16 cellular contexts compared by ENCODE assay signal in genomic region chr10:6133331-6134098, GRCh38. TPM values are rescaled to one million over a fixed set of nuclear protein-coding genes. Genes with fewer than 3 reads are reported as not detected.
DNase-seq lines count a peak whose midpoint lies in the region; ATAC-seq, FAIRE-seq and TF ChIP-seq lines count a peak whose summit lies in the region.
"Had no signal": no experiment of that assay in that cellular context is flagged by ENCODE, and none has a peak within 500 bp of the region (broad histone marks: within the 10 kb centered on the region; RNA-seq: fewer than 3 reads in every experiment).

No MANE protein-coding gene starts in this region.

- peak overlapping the region; percentile 95 for H3K27ac Mint-ChIP-seq in T-helper 17 cell

- ATAC-seq in T-helper 17 cell = no peak
- ATAC-seq in Right ventricle myocardium inferior = no peak
- ATAC-seq: HCT116 had no signal

- H3K27me3 ChIP-seq in H7 (ENCODE audit: control insufficient read depth, insufficient read depth, low read length) = no peaks in the 10 kb centered on the region; the same call in 1 of the 2 replicates
- peaks cover 0 to 22% (median 0%) of the 10 kb centered on the region in 7 donors for H3K27me3 ChIP-seq in spleen (replicated peaks in 1 of 7)

- intact Hi-C loops in kidney (cut with DNase I) = no loop called here
- intact Hi-C loops in spleen (cut with DNase I; ENCODE audit: low total_unique reads) = no loop called here
- intact Hi-C loops in Right ventricle myocardium inferior (cut with DNase I) = no loop called here

- DNase-seq in H7 (peak; percentile 82), T-helper 17 cell (no peak), kidney (peak; percentile 56), spleen (peak; percentile 70), GM03348 (ENCODE audit: low spot score) (no peak), Right ventricle myocardium inferior (ENCODE audit: missing footprints) (no peak)
- no peak for DNase-seq in stimulated activated CD8-positive, alpha-beta memory T cell treated with anti-CD3 and anti-CD28 coated beads, Interleukin-4, amount 100 ng/mL, for 48 hours
- DNase-seq: CD8-positive, alpha-beta memory T cell; MM.1S; NCI-H1092; NCI-H1436 treated with DMSO at 0.1 percent for 48 hours; NCI-H510A; NCI-H774; RPMI8226; SIG-M5 had no signal

- FAIRE-seq in kidney (lab: Jason Lieb, UNC) = no peak

- H3K4me3 ChIP-seq in H7 (ENCODE audit: insufficient read depth, low read depth, low read length) (no peak overlapping the region), kidney (ENCODE audit: low read length in 2 of 2) (no peak overlapping the region), spleen (no peak overlapping the region)

- no peak overlapping the region for H3K4me3 Mint-ChIP-seq in T-helper 17 cell
- H3K4me3 Mint-ChIP-seq: CD8-positive, alpha-beta memory T cell had no signal

- no peaks in the 10 kb centered on the region for H3K9me3 ChIP-seq in T-helper 17 cell (ENCODE audit: control insufficient read depth, low read length, poor library complexity, severe bottlenecking)
- no peaks in the 10 kb centered on the region for H3K9me3 ChIP-seq in kidney (ENCODE audit: control insufficient read depth in 1 of 2, low read length in 2 of 2)
- H3K9me3 ChIP-seq in spleen = no peaks in the 10 kb centered on the region

- 84 to 94% (median 90%) methylated on average over 22 of the region's 22 CpGs for WGBS in spleen, 5 donors

- H3K27me3 Mint-ChIP-seq in T-helper 17 cell = no peaks in the 10 kb centered on the region

- no peaks in the 10 kb centered on the region for H3K36me3 Mint-ChIP-seq in T-helper 17 cell (ENCODE audit: low read depth)

- H3K9ac ChIP-seq in kidney (ENCODE audit: low read length in 2 of 2) = no peak overlapping the region

- H3K4me1 Mint-ChIP-seq in T-helper 17 cell = peaks cover 46% of the 10 kb centered on the region

- TF ChIP-seq CTCF in kidney (IDR thresholded peaks at IDR 0.05; ENCODE audit: borderline replicate concordance, extremely low read depth, insufficient read depth) (no peak), spleen (IDR thresholded peaks at IDR 0.05 in 8 of 11, conservative IDR thresholded peaks at IDR 0.05 in 3 of 11) (no peak)

- H3K4me1 ChIP-seq in kidney (ENCODE audit: control insufficient read depth in 1 of 2, insufficient read depth in 1 of 2, low read depth in 1 of 2, low read length in 2 of 2) (no peaks in the 10 kb centered on the region), spleen (peaks cover 5 to 29% (median 13%) of the 10 kb centered on the region in 6 donors)

- no peak for TF ChIP-seq POLR2A in spleen (IDR thresholded peaks at IDR 0.05)

- no peaks in the 10 kb centered on the region for H3K36me3 ChIP-seq in H7 (replicated peaks; ENCODE audit: control insufficient read depth, insufficient read depth, low read length)
- H3K36me3 ChIP-seq in kidney (ENCODE audit: control insufficient read depth in 1 of 2, insufficient read depth in 2 of 2, low read length in 2 of 2) = no peaks in the 10 kb centered on the region
- H3K36me3 ChIP-seq in spleen = no peaks in the 10 kb centered on the region

- H3K27ac ChIP-seq in kidney (ENCODE audit: low read depth in 2 of 2, low read length in 2 of 2) (no peak overlapping the region), spleen (no peak overlapping the region)

RNA-seq across cellular contexts. Expression of gene RBM17, which starts 44.7 kb away (rescaled TPM):
- 41.9 and 44.1 TPM in 2 replicates for total RNA-seq in H7 (2014; rRNA removed; shearing (Covaris generic))
- 100 to 1,000 TPM; 133 to 146 TPM for total RNA-seq in T-helper 17 cell
- 91.9 TPM for total RNA-seq in kidney
- polyA plus RNA-seq in kidney (ENCODE audit: insufficient read depth, low read depth, low replicate concordance) = 46.4 TPM
- 100 to 1,000 TPM in 6 of 7 donors, 10 to 100 TPM in 1; 93.2 to 140 (median 120) TPM for total RNA-seq in spleen
- polyA plus RNA-seq in spleen = 100 to 1,000 TPM in 1 of 3 donors, 10 to 100 TPM in 2; 63.1 to 100 (median 93.5) TPM
- 65.7 TPM for total RNA-seq in Right ventricle myocardium inferior

Comparison
In these comparisons a context has a peak if more than half of its experiments do, and no peak if none do; other contexts are left out.
1. DNase-seq: peak in H7 (single experiment), kidney (single experiment) and spleen (single experiment); none in T-helper 17 cell (0 of 3), GM03348 (single experiment), stimulated activated CD8-positive, alpha-beta memory T cell treated with anti-CD3 and anti-CD28 coated beads, Interleukin-4, amount 100 ng/mL, for 48 hours (single experiment) and Right ventricle myocardium inferior (single experiment).